In genomic region chr3:197083486-197083885, GRCh38 we compare ENCODE assay signal across 11 cellular contexts. TPM values are rescaled to one million over a fixed set of nuclear protein-coding genes. Genes with fewer than 3 reads are reported as not detected.
DNase-seq lines count a peak whose midpoint lies in the region; ATAC-seq and TF ChIP-seq lines count a peak whose summit lies in the region.
"Had no signal": no experiment of that assay in that cellular context is flagged by ENCODE, and none has a peak within 500 bp of the region (broad histone marks: within the 10 kb centered on the region; RNA-seq: fewer than 3 reads in every experiment).

No MANE protein-coding gene starts in this region.

- H3K4me1 Mint-ChIP-seq in activated naive CD4-positive, alpha-beta T cell treated with anti-CD3 and anti-CD28 coated beads, Interleukin-2, amount 10 ng/mL, durations not matched to agents 7 days and 5 days: no peaks in the 10 kb centered on the region

- no peak overlapping the region for H3K27ac ChIP-seq in PC-9
- H3K27ac ChIP-seq: tibial nerve had no signal

- H3K4me2 ChIP-seq in PC-9: no peak overlapping the region

- H3K27me3 ChIP-seq in PC-9 (ENCODE audit: insufficient read depth, low read depth): no peaks in the 10 kb centered on the region
- H3K27me3 ChIP-seq: tibial nerve had no signal

- H4K20me1 ChIP-seq in PC-9 (ENCODE audit: insufficient read depth): peaks cover 5% of the 10 kb centered on the region; the same call in 1 of the 2 replicates

- H3K4me3 Mint-ChIP-seq in activated naive CD4-positive, alpha-beta T cell treated with anti-CD3 and anti-CD28 coated beads, Interleukin-2, amount 10 ng/mL, durations not matched to agents 7 days and 5 days: no peak overlapping the region

- H3K9me2 ChIP-seq in PC-9 (ENCODE audit: insufficient read depth): no peaks in the 10 kb centered on the region

- no peaks in the 10 kb centered on the region for H3K79me2 ChIP-seq in PC-9 (ENCODE audit: low read depth)

- H3K9me3 Mint-ChIP-seq in activated naive CD4-positive, alpha-beta T cell treated with anti-CD3 and anti-CD28 coated beads, Interleukin-2, amount 10 ng/mL, durations not matched to agents 7 days and 5 days: no peaks in the 10 kb centered on the region

- POLR2A ChIA-PET in PC-9 (lab: Charles Lee; ENCODE audit: unreplicated experiment): no interaction called here

- no peaks in the 10 kb centered on the region for H3K27me3 Mint-ChIP-seq in activated naive CD4-positive, alpha-beta T cell treated with anti-CD3 and anti-CD28 coated beads, Interleukin-2, amount 10 ng/mL, durations not matched to agents 7 days and 5 days

- H3K36me3 ChIP-seq in PC-9 (ENCODE audit: low read depth): peaks cover 44% of the 10 kb centered on the region

- H3K4me3 ChIP-seq in PC-9: no peak overlapping the region
- H3K4me3 ChIP-seq: tibial nerve had no signal

- intact Hi-C loops in PC-9 (cut with micrococcal nuclease; ENCODE audit: unreplicated experiment): no loop called here

- no peaks in the 10 kb centered on the region for H3K4me1 ChIP-seq in PC-9 (replicated peaks; ENCODE audit: insufficient read depth)
- H3K4me1 ChIP-seq: tibial nerve had no signal

- no peak overlapping the region for H2AFZ ChIP-seq in PC-9

- BruUV-seq in PC-9 (replicated peaks; lab: Mats Ljungman, UMichigan): no TSS peak

- H3K9me3 ChIP-seq in PC-9 (ENCODE audit: insufficient read depth, low read depth): no peaks in the 10 kb centered on the region
- H3K9me3 ChIP-seq: tibial nerve had no signal

- TF ChIP-seq CTCF in PC-9 (conservative IDR thresholded peaks at IDR 0.05): no peak

- peaks cover 27% of the 10 kb centered on the region for H3F3A ChIP-seq in PC-9 (ENCODE audit: insufficient read depth, low read depth)

- no peak overlapping the region for H3K27ac Mint-ChIP-seq in activated naive CD4-positive, alpha-beta T cell treated with anti-CD3 and anti-CD28 coated beads, Interleukin-2, amount 10 ng/mL, durations not matched to agents 7 days and 5 days

- DNase-seq in activated naive CD4-positive, alpha-beta T cell treated with Interleukin-2 at 50 U/mL for 16 hours: peak; percentile 17
- no peak for DNase-seq in activated naive CD4-positive, alpha-beta T cell treated with anti-CD3 and anti-CD28 coated beads, Interleukin-2, amount 10 ng/mL, durations not matched to agents 7 days and 5 days
- DNase-seq in SIG-M5 (lab: John Stamatoyannopoulos, UW) (peak; percentile 7), fibroblast of peridontal ligament (ENCODE audit: extremely low read depth) (peak; percentile 80), PC-9 (no peak), epidermal melanocyte (ENCODE audit: insufficient read length, low spot score) (no peak)
- DNase-seq in stimulated activated CD8-positive, alpha-beta memory T cell treated with anti-CD3 and anti-CD28 coated beads, Interleukin-7, amount 100 ng/mL, for 48 hours (ENCODE audit: extremely low read depth in 1 of 2, low read depth in 1 of 2): peak; percentile 18 to 32
- DNase-seq: DND-41, NCI-H748 treated with DMSO at 0.1 percent for 48 hours had no signal

- CTCF ChIA-PET in activated naive CD4-positive, alpha-beta T cell treated with anti-CD3 and anti-CD28 coated beads, Interleukin-2, amount 10 ng/mL, durations not matched to agents 7 days and 5 days (lab: Charles Lee): interaction anchor here (0.9 kb wide), 2 partner anchors 10 to 102 kb away, joined by 3 read pairs; no protein-coding TSS in a partner anchor
- CTCF ChIA-PET in PC-9 (lab: Charles Lee): no interaction called here

- peaks cover 16% of the 10 kb centered on the region for H3K36me3 Mint-ChIP-seq in activated naive CD4-positive, alpha-beta T cell treated with anti-CD3 and anti-CD28 coated beads, Interleukin-2, amount 10 ng/mL, durations not matched to agents 7 days and 5 days

- ATAC-seq in GM19397 (IDR thresholded peaks at IDR 0.05; ENCODE audit: unreplicated experiment): no peak

RNA-seq across cellular contexts. Expression of gene MELTF, which starts 53.9 kb away (rescaled TPM):
- total RNA-seq in PC-9 (2021): 154 and 202 TPM in 2 replicates

Comparison
In these comparisons a context has a peak if more than half of its experiments do, and no peak if none do; other contexts are left out.
1. DNase-seq: peak in activated naive CD4-positive, alpha-beta T cell treated with Interleukin-2 at 50 U/mL for 16 hours (single experiment), SIG-M5 (single experiment), fibroblast of peridontal ligament (single experiment) and stimulated activated CD8-positive, alpha-beta memory T cell treated with anti-CD3 and anti-CD28 coated beads, Interleukin-7, amount 100 ng/mL, for 48 hours (2 of 2); none in activated naive CD4-positive, alpha-beta T cell treated with anti-CD3 and anti-CD28 coated beads, Interleukin-2, amount 10 ng/mL, durations not matched to agents 7 days and 5 days (single experiment), PC-9 (0 of 2) and epidermal melanocyte (single experiment).